ENCODE assay signal across 8 cellular contexts in genomic region chr3:184314363-184314699, GRCh38. TPM values are rescaled to one million over a fixed set of nuclear protein-coding genes. Genes with fewer than 3 reads are reported as not detected.
DNase-seq lines count a peak whose midpoint lies in the region; ATAC-seq and TF ChIP-seq lines count a peak whose summit lies in the region.

Gene EIF4G1 (plus strand): TSS chr3:184314606. CDS start chr3:184315797, 1,191 bp downstream.

- peak within 1 kb of the TSS; percentile 91 for H2AFZ ChIP-seq in SU-DHL-6 (ENCODE audit: low read depth, low read length, severe bottlenecking)
- H2AFZ ChIP-seq in parathyroid adenoma: peak within 1 kb of the TSS; percentile 67

- ATAC-seq in HG02678 (IDR thresholded peaks at IDR 0.05; ENCODE audit: unreplicated experiment) (peak; percentile 89), Right ventricle myocardium inferior (peak; percentile 94)
- ATAC-seq in activated naive CD8-positive, alpha-beta T cell treated with anti-CD3 and anti-CD28 coated beads, Interleukin-2, amount 10 ng/mL, durations not matched to agents 7 days and 5 days (ENCODE audit: low read depth): peak; percentile 87

- no peaks in the 10 kb centered on the region for H3K9me3 Mint-ChIP-seq in activated naive CD8-positive, alpha-beta T cell treated with anti-CD3 and anti-CD28 coated beads, Interleukin-2, amount 10 ng/mL, durations not matched to agents 7 days and 5 days

- peak within 1 kb of the TSS; percentile 86 for H3K27ac Mint-ChIP-seq in activated naive CD8-positive, alpha-beta T cell treated with anti-CD3 and anti-CD28 coated beads, Interleukin-2, amount 10 ng/mL, durations not matched to agents 7 days and 5 days

- H3K9me2 ChIP-seq in SU-DHL-6 (replicated peaks; ENCODE audit: insufficient read depth, low read length): no peaks in the 10 kb centered on the region

- peaks cover 8% of the 10 kb centered on the region; the same call in 1 of the 2 replicates for H4K20me1 ChIP-seq in SU-DHL-6 (ENCODE audit: low read depth, low read length)

- H3K4me3 Mint-ChIP-seq in activated naive CD8-positive, alpha-beta T cell treated with anti-CD3 and anti-CD28 coated beads, Interleukin-2, amount 10 ng/mL, durations not matched to agents 7 days and 5 days: peak within 1 kb of the TSS; percentile 89

- H3K27me3 Mint-ChIP-seq in activated naive CD8-positive, alpha-beta T cell treated with anti-CD3 and anti-CD28 coated beads, Interleukin-2, amount 10 ng/mL, durations not matched to agents 7 days and 5 days: no peaks in the 10 kb centered on the region

- H3K27me3 ChIP-seq in SU-DHL-6 (ENCODE audit: low read length): no peaks in the 10 kb centered on the region
- H3K27me3 ChIP-seq in parathyroid adenoma (ENCODE audit: control insufficient read depth, insufficient read depth, low read length): no peaks in the 10 kb centered on the region
- H3K27me3 ChIP-seq in tibial artery: no peaks in the 10 kb centered on the region

- peak; percentile 80 for DNase-seq in GM12864 (ENCODE audit: low read depth)
- peak; percentile 82 for DNase-seq in NCI-H128 (lab: John Stamatoyannopoulos, UW; ENCODE audit: unreplicated experiment)
- DNase-seq in activated naive CD8-positive, alpha-beta T cell treated with anti-CD3 and anti-CD28 coated beads, Interleukin-2, amount 10 ng/mL, durations not matched to agents 7 days and 5 days: peak; percentile 96
- peak; percentile 98 for DNase-seq in Right ventricle myocardium inferior (ENCODE audit: missing footprints)
- DNase-seq in tibial artery: peak; percentile 94 to 97

- intact Hi-C loops in Right ventricle myocardium inferior (cut with DNase I) (loop anchor here (1.0 kb wide), 1 partner anchor 15 kb away; the partner anchor contains the start of gene PSMD2), tibial artery (cut with DNase I; ENCODE audit: low total_unique reads) (no loop called here)

- peaks cover 21% of the 10 kb centered on the region for H3K4me1 ChIP-seq in parathyroid adenoma
- peaks cover 0 to 44% (median 37%) of the 10 kb centered on the region in 4 donors for H3K4me1 ChIP-seq in tibial artery

- H3K36me3 ChIP-seq in SU-DHL-6 (ENCODE audit: low read length): no peaks in the 10 kb centered on the region
- no peaks in the 10 kb centered on the region for H3K36me3 ChIP-seq in parathyroid adenoma (ENCODE audit: control insufficient read depth, insufficient read depth, low read length)
- peaks cover 0 to 23% (median 8%) of the 10 kb centered on the region in 3 donors for H3K36me3 ChIP-seq in tibial artery

- H3K79me2 ChIP-seq in SU-DHL-6 (ENCODE audit: insufficient read depth, low read length): peaks cover 47% of the 10 kb centered on the region
- peaks cover 23% of the 10 kb centered on the region for H3K79me2 ChIP-seq in parathyroid adenoma

- peaks cover 13% of the 10 kb centered on the region for H3K36me3 Mint-ChIP-seq in activated naive CD8-positive, alpha-beta T cell treated with anti-CD3 and anti-CD28 coated beads, Interleukin-2, amount 10 ng/mL, durations not matched to agents 7 days and 5 days

- H3F3A ChIP-seq in SU-DHL-6 (ENCODE audit: insufficient read depth): 0 out of 2 replicates have a peak, but pooled peaks cover 7% of the 10 kb centered on the region

- H3K27ac ChIP-seq in SU-DHL-6 (ENCODE audit: low read depth, low read length) (peak within 1 kb of the TSS; percentile 76), parathyroid adenoma (peak within 1 kb of the TSS; percentile 96), tibial artery (peak within 1 kb of the TSS; percentile 94 to 97)

- POLR2A ChIA-PET in activated naive CD8-positive, alpha-beta T cell treated with anti-CD3 and anti-CD28 coated beads, Interleukin-2, amount 10 ng/mL, durations not matched to agents 7 days and 5 days (lab: Charles Lee): no interaction called here

- H3K4me2 ChIP-seq in SU-DHL-6 (ENCODE audit: low read depth, low read length, poor library complexity, severe bottlenecking) (peak within 1 kb of the TSS; percentile 88), parathyroid adenoma (ENCODE audit: low read length) (peak within 1 kb of the TSS; percentile 99)

- no peak for TF ChIP-seq CTCF in GM12864 (IDR thresholded peaks at IDR 0.05; ENCODE audit: low read depth, low read length, missing control alignments)
- TF ChIP-seq CTCF in SU-DHL-6 (IDR thresholded peaks at IDR 0.05; ENCODE audit: insufficient read depth, low read length, poor library complexity, severe bottlenecking): no peak
- TF ChIP-seq CTCF in parathyroid adenoma (IDR thresholded peaks at IDR 0.05): no peak
- TF ChIP-seq CTCF in tibial artery (IDR thresholded peaks at IDR 0.05): no peak

- H3K9me3 ChIP-seq in SU-DHL-6 (ENCODE audit: insufficient read depth, low read length) (no peaks in the 10 kb centered on the region), parathyroid adenoma (ENCODE audit: control insufficient read depth, low read length) (no peaks in the 10 kb centered on the region), tibial artery (no peaks in the 10 kb centered on the region)

- peak within 1 kb of the TSS; percentile 90 for H3K4me3 ChIP-seq in GM12864 (ENCODE audit: low read depth, low read length)
- peak within 1 kb of the TSS; percentile 99 for H3K4me3 ChIP-seq in SU-DHL-6 (ENCODE audit: insufficient read depth, low read length, poor library complexity, severe bottlenecking)
- peak within 1 kb of the TSS; percentile 86 for H3K4me3 ChIP-seq in parathyroid adenoma (ENCODE audit: low read depth, low read length)
- H3K4me3 ChIP-seq in tibial artery: peak within 1 kb of the TSS; percentile 76 to 77

- peak within 1 kb of the TSS; percentile 99 for H3K9ac ChIP-seq in SU-DHL-6 (ENCODE audit: low read length)
- H3K9ac ChIP-seq in parathyroid adenoma: peak within 1 kb of the TSS; percentile 96

- H3K4me1 Mint-ChIP-seq in activated naive CD8-positive, alpha-beta T cell treated with anti-CD3 and anti-CD28 coated beads, Interleukin-2, amount 10 ng/mL, durations not matched to agents 7 days and 5 days: peaks cover 24% of the 10 kb centered on the region

RNA-seq across cellular contexts. Expression of gene EIF4G1, which starts in this region (rescaled TPM):
- 100 to 1,000 TPM; 253 to 258 TPM for total RNA-seq in activated naive CD8-positive, alpha-beta T cell treated with anti-CD3 and anti-CD28 coated beads, Interleukin-2, amount 10 ng/mL, durations not matched to agents 7 days and 5 days
- total RNA-seq in Right ventricle myocardium inferior: 274 TPM

Comparison
In these comparisons a context has a peak if more than half of its experiments do, and no peak if none do; other contexts are left out.
1. Peak in every context shown above with its lines: DNase-seq, ATAC-seq, H3K4me3 ChIP-seq and H3K27ac ChIP-seq.